In genomic region chr5:121863753-121864152, GRCh38 we compare ENCODE assay signal across 40 cellular contexts. TPM values are rescaled to one million over a fixed set of nuclear protein-coding genes. Genes with fewer than 3 reads are reported as not detected.
"Had no signal": no experiment of that assay in that cellular context is flagged by ENCODE, and none has a peak within 500 bp of the region (broad histone marks: within the 10 kb centered on the region; RNA-seq: fewer than 3 reads in every experiment).

No MANE protein-coding gene starts in this region.

- H3K27ac Mint-ChIP-seq: activated B cell treated with CpG ODN at 0.5 μM for 24 hours; activated CD4-positive, alpha-beta memory T cell treated with anti-CD3 and anti-CD28 coated beads for 36 hours; activated CD4-positive, alpha-beta T cell treated with anti-CD3 and anti-CD28 coated beads, Interleukin-2, amount 10 ng/mL, durations not matched to agents 24 days and 14 days; activated CD8-positive, alpha-beta T cell treated with anti-CD3 and anti-CD28 coated beads for 36 hours; activated naive CD4-positive, alpha-beta T cell treated with anti-CD3 and anti-CD28 coated beads, Interleukin-2, amount 10 ng/mL, durations not matched to agents 7 days and 5 days; activated naive CD4-positive, alpha-beta T cell treated with anti-CD3 and anti-CD28 coated beads, Interleukin-2, amount 50 U/mL, for 24 hours; activated naive CD8-positive, alpha-beta T cell; activated naive CD8-positive, alpha-beta T cell treated with anti-CD3 and anti-CD28 coated beads, Interleukin-2, amount 10 ng/mL, durations not matched to agents 7 days and 5 days; activated naive CD8-positive, alpha-beta T cell treated with anti-CD3 and anti-CD28 coated beads, Interleukin-2, amount 50 U/mL, for 24 hours; activated T-cell treated with anti-CD3 and anti-CD28 coated beads, Interleukin-2, amount 50 U/mL, for 72 hours; activated T-helper 1 cell treated with anti-CD3 and anti-CD28 coated beads, Interleukin-12 subunit alpha, Interleukin-12 subunit beta, Interleukin-2, Interleukin-4 antibody, amounts not matched to agents 30 ng/mL and 10 ng/mL and 1 ng/mL, durations not matched to agents 14 hours and 24 hours and 36 hours; activated T-helper 17 cell treated with anti-CD3 and anti-CD28 coated beads, Interleukin-2, amount 50 U/mL, for 72 hours; brain; T-helper 1 cell treated with Interleukin-12 subunit alpha and Interleukin-12 subunit beta and Interleukin-4 antibody, amounts not matched to agents 30 μg/mL and 1 μg/mL, for 36 hours; T-helper 2 cell treated with Interferon-gamma antibody and Interleukin-4, amounts not matched to agents 5 μg/mL and 100 μg/mL, for 36 hours had no signal

- FAIRE-seq: bronchial epithelial cell, TTC549 had no signal

- H3K4me3 ChIP-seq: ascending aorta, cardiac muscle cell had no signal

- H3K27me3 ChIP-seq: ascending aorta, cardiac muscle cell had no signal

- H3K9me3 ChIP-seq: ascending aorta had no signal

- H3K9me3 Mint-ChIP-seq: activated B cell treated with CpG ODN at 0.5 μM for 24 hours; activated CD4-positive, alpha-beta memory T cell treated with anti-CD3 and anti-CD28 coated beads for 36 hours; activated CD4-positive, alpha-beta T cell treated with anti-CD3 and anti-CD28 coated beads, Interleukin-2, amount 10 ng/mL, durations not matched to agents 24 days and 14 days; activated CD8-positive, alpha-beta T cell treated with anti-CD3 and anti-CD28 coated beads for 36 hours; activated naive CD4-positive, alpha-beta T cell treated with anti-CD3 and anti-CD28 coated beads, Interleukin-2, amount 10 ng/mL, durations not matched to agents 7 days and 5 days; activated naive CD4-positive, alpha-beta T cell treated with anti-CD3 and anti-CD28 coated beads, Interleukin-2, amount 50 U/mL, for 24 hours; activated naive CD8-positive, alpha-beta T cell treated with anti-CD3 and anti-CD28 coated beads, Interleukin-2, amount 10 ng/mL, durations not matched to agents 7 days and 5 days; activated naive CD8-positive, alpha-beta T cell treated with anti-CD3 and anti-CD28 coated beads, Interleukin-2, amount 50 U/mL, for 24 hours; activated T-cell treated with anti-CD3 and anti-CD28 coated beads, Interleukin-2, amount 50 U/mL, for 4 hours; activated T-cell treated with anti-CD3 and anti-CD28 coated beads, Interleukin-2, amount 50 U/mL, for 72 hours; activated T-helper 1 cell treated with anti-CD3 and anti-CD28 coated beads, Interleukin-12 subunit alpha, Interleukin-12 subunit beta, Interleukin-2, Interleukin-4 antibody, amounts not matched to agents 30 ng/mL and 10 ng/mL and 1 ng/mL, durations not matched to agents 14 hours and 24 hours and 36 hours; brain; T-helper 1 cell treated with Interleukin-12 subunit alpha and Interleukin-12 subunit beta and Interleukin-4 antibody, amounts not matched to agents 30 μg/mL and 1 μg/mL, for 36 hours; T-helper 2 cell treated with Interferon-gamma antibody and Interleukin-4, amounts not matched to agents 5 μg/mL and 100 μg/mL, for 36 hours had no signal

- H3K36me3 Mint-ChIP-seq: activated CD4-positive, alpha-beta memory T cell treated with anti-CD3 and anti-CD28 coated beads for 36 hours; activated naive CD4-positive, alpha-beta T cell treated with anti-CD3 and anti-CD28 coated beads, Interleukin-2, amount 10 ng/mL, durations not matched to agents 7 days and 5 days; activated naive CD4-positive, alpha-beta T cell treated with anti-CD3 and anti-CD28 coated beads, Interleukin-2, amount 50 U/mL, for 24 hours; activated naive CD8-positive, alpha-beta T cell; activated naive CD8-positive, alpha-beta T cell treated with anti-CD3 and anti-CD28 coated beads, Interleukin-2, amount 10 ng/mL, durations not matched to agents 7 days and 5 days; brain had no signal

- H3K36me3 ChIP-seq: ascending aorta, cardiac muscle cell had no signal

- H3K27ac ChIP-seq: ascending aorta, cardiac muscle cell, VCaP had no signal

- H3K4me3 Mint-ChIP-seq: activated B cell treated with CpG ODN at 0.5 μM for 24 hours; activated CD4-positive, alpha-beta memory T cell treated with anti-CD3 and anti-CD28 coated beads for 36 hours; activated CD4-positive, alpha-beta T cell treated with anti-CD3 and anti-CD28 coated beads, Interleukin-2, amount 10 ng/mL, durations not matched to agents 24 days and 14 days; activated CD8-positive, alpha-beta T cell treated with anti-CD3 and anti-CD28 coated beads for 36 hours; activated naive CD4-positive, alpha-beta T cell treated with anti-CD3 and anti-CD28 coated beads, Interleukin-2, amount 10 ng/mL, durations not matched to agents 7 days and 5 days; activated naive CD4-positive, alpha-beta T cell treated with anti-CD3 and anti-CD28 coated beads, Interleukin-2, amount 50 U/mL, for 24 hours; activated naive CD8-positive, alpha-beta T cell; activated naive CD8-positive, alpha-beta T cell treated with anti-CD3 and anti-CD28 coated beads, Interleukin-2, amount 10 ng/mL, durations not matched to agents 7 days and 5 days; activated naive CD8-positive, alpha-beta T cell treated with anti-CD3 and anti-CD28 coated beads, Interleukin-2, amount 50 U/mL, for 24 hours; activated T-cell treated with anti-CD3 and anti-CD28 coated beads, Interleukin-2, amount 50 U/mL, for 4 hours; activated T-cell treated with anti-CD3 and anti-CD28 coated beads, Interleukin-2, amount 50 U/mL, for 72 hours; activated T-helper 1 cell treated with anti-CD3 and anti-CD28 coated beads, Interleukin-12 subunit alpha, Interleukin-12 subunit beta, Interleukin-2, Interleukin-4 antibody, amounts not matched to agents 30 ng/mL and 10 ng/mL and 1 ng/mL, durations not matched to agents 14 hours and 24 hours and 36 hours; activated T-helper 17 cell treated with anti-CD3 and anti-CD28 coated beads, Interleukin-2, amount 50 U/mL, for 72 hours; brain; central memory CD8-positive, alpha-beta T cell; T-helper 1 cell treated with Interleukin-12 subunit alpha and Interleukin-12 subunit beta and Interleukin-4 antibody, amounts not matched to agents 30 μg/mL and 1 μg/mL, for 36 hours; T-helper 2 cell treated with Interferon-gamma antibody and Interleukin-4, amounts not matched to agents 5 μg/mL and 100 μg/mL, for 36 hours had no signal

- ATAC-seq: activated CD8-positive, alpha-beta T cell treated with anti-CD3 and anti-CD28 coated beads for 36 hours; activated naive CD8-positive, alpha-beta T cell treated with anti-CD3 and anti-CD28 coated beads, Interleukin-2, amount 50 U/mL, for 24 hours; activated T-cell treated with anti-CD3 and anti-CD28 coated beads, Interleukin-2, amount 50 U/mL, for 4 hours; activated T-cell treated with anti-CD3 and anti-CD28 coated beads, Interleukin-2, amount 50 U/mL, for 72 hours; activated T-helper 17 cell treated with anti-CD3 and anti-CD28 coated beads, Interleukin-2, amount 50 U/mL, for 72 hours had no signal

- H3K4me1 ChIP-seq: ascending aorta had no signal

- DNase-seq: activated B cell treated with CpG ODN at 0.5 μM for 24 hours; activated CD4-positive, alpha-beta memory T cell treated with anti-CD3 and anti-CD28 coated beads for 36 hours; activated CD4-positive, alpha-beta T cell treated with anti-CD3 and anti-CD28 coated beads for 4 hours; activated CD4-positive, alpha-beta T cell treated with anti-CD3 and anti-CD28 coated beads, Interleukin-2, amount 10 ng/mL, durations not matched to agents 24 days and 14 days; activated CD4-positive, alpha-beta T cell treated with anti-CD3 and anti-CD28 coated beads, Interleukin-2, amount 50 U/mL, for 1 hour; activated CD4-positive, alpha-beta T cell treated with anti-CD3 and anti-CD28 coated beads, Interleukin-2, amount 50 U/mL, for 4 hours; activated CD4-positive, CD25-positive, alpha-beta regulatory T cell treated with anti-CD3 and anti-CD28 coated beads, Interleukin-2, amount 50 U/mL, for 72 hours; activated CD8-positive, alpha-beta memory T cell treated with anti-CD3 and anti-CD28 coated beads, Interleukin-2, amount 50 U/mL, for 4 hours; activated CD8-positive, alpha-beta T cell treated with anti-CD3 and anti-CD28 coated beads for 36 hours; activated effector memory CD4-positive, alpha-beta T cell treated with anti-CD3 and anti-CD28 coated beads, Interleukin-2, amount 50 U/mL, for 16 hours; activated naive CD4-positive, alpha-beta T cell treated with anti-CD3 and anti-CD28 coated beads, Interleukin-2, amount 10 ng/mL, durations not matched to agents 7 days and 5 days; activated naive CD4-positive, alpha-beta T cell treated with Interleukin-2 at 50 U/mL for 16 hours; activated naive CD8-positive, alpha-beta T cell treated with anti-CD3 and anti-CD28 coated beads, Interleukin-2, amount 10 ng/mL, durations not matched to agents 7 days and 5 days; activated naive CD8-positive, alpha-beta T cell treated with anti-CD3 and anti-CD28 coated beads, Interleukin-2, amount 50 U/mL, for 24 hours; activated T-cell treated with anti-CD3 and anti-CD28 coated beads for 4 hours; activated T-cell treated with anti-CD3 and anti-CD28 coated beads, Interleukin-2, amount 50 U/mL, for 1 hour; activated T-cell treated with anti-CD3 and anti-CD28 coated beads, Interleukin-2, amount 50 U/mL, for 4 hours; activated T-cell treated with anti-CD3 and anti-CD28 coated beads, Interleukin-2, amount 50 U/mL, for 72 hours; amygdala; anterior cingulate cortex; caudate nucleus; cerebellar nuclear complex; T-helper 1 cell; T-helper 2 cell; T-helper 9 cell had no signal

- H3K4me1 Mint-ChIP-seq: activated B cell treated with CpG ODN at 0.5 μM for 24 hours; activated CD4-positive, alpha-beta T cell treated with anti-CD3 and anti-CD28 coated beads, Interleukin-2, amount 10 ng/mL, durations not matched to agents 24 days and 14 days; activated naive CD4-positive, alpha-beta T cell treated with anti-CD3 and anti-CD28 coated beads, Interleukin-2, amount 10 ng/mL, durations not matched to agents 7 days and 5 days; activated naive CD4-positive, alpha-beta T cell treated with anti-CD3 and anti-CD28 coated beads, Interleukin-2, amount 50 U/mL, for 24 hours; activated naive CD8-positive, alpha-beta T cell treated with anti-CD3 and anti-CD28 coated beads, Interleukin-2, amount 10 ng/mL, durations not matched to agents 7 days and 5 days; activated naive CD8-positive, alpha-beta T cell treated with anti-CD3 and anti-CD28 coated beads, Interleukin-2, amount 50 U/mL, for 24 hours; activated T-helper 17 cell treated with anti-CD3 and anti-CD28 coated beads, Interleukin-2, amount 50 U/mL, for 72 hours; brain; central memory CD8-positive, alpha-beta T cell had no signal

- H3K27me3 Mint-ChIP-seq: activated B cell treated with CpG ODN at 0.5 μM for 24 hours; activated CD4-positive, alpha-beta T cell treated with anti-CD3 and anti-CD28 coated beads, Interleukin-2, amount 10 ng/mL, durations not matched to agents 24 days and 14 days; activated naive CD4-positive, alpha-beta T cell treated with anti-CD3 and anti-CD28 coated beads, Interleukin-2, amount 10 ng/mL, durations not matched to agents 7 days and 5 days; activated naive CD8-positive, alpha-beta T cell treated with anti-CD3 and anti-CD28 coated beads, Interleukin-2, amount 10 ng/mL, durations not matched to agents 7 days and 5 days; brain; central memory CD8-positive, alpha-beta T cell had no signal

RNA-seq across cellular contexts. Expression of gene FTMT, which starts 12.1 kb away (rescaled TPM):
- total RNA-seq: activated B cell treated with CpG ODN at 0.5 μM for 24 hours; activated CD4-positive, alpha-beta memory T cell treated with anti-CD3 and anti-CD28 coated beads for 36 hours; activated CD4-positive, alpha-beta T cell treated with anti-CD3 and anti-CD28 coated beads, Interleukin-2, amount 10 ng/mL, durations not matched to agents 24 days and 14 days; activated CD8-positive, alpha-beta memory T cell treated with anti-CD3 and anti-CD28 coated beads for 36 hours; activated CD8-positive, alpha-beta T cell treated with anti-CD3 and anti-CD28 coated beads for 36 hours; activated naive CD8-positive, alpha-beta T cell treated with anti-CD3 and anti-CD28 coated beads, Interleukin-2, amount 10 ng/mL, durations not matched to agents 7 days and 5 days; activated T-cell treated with anti-CD3 and anti-CD28 coated beads, Interleukin-2, amount 50 U/mL, for 4 hours; activated T-cell treated with anti-CD3 and anti-CD28 coated beads, Interleukin-2, amount 50 U/mL, for 72 hours; activated T-helper 1 cell treated with anti-CD3 and anti-CD28 coated beads, Interleukin-12 subunit alpha, Interleukin-12 subunit beta, Interleukin-2, Interleukin-4 antibody, amounts not matched to agents 30 ng/mL and 10 ng/mL and 1 ng/mL, durations not matched to agents 14 hours and 24 hours and 36 hours; activated T-helper 17 cell treated with anti-CD3 and anti-CD28 coated beads, Interleukin-2, amount 50 U/mL, for 72 hours; ascending aorta; bronchial epithelial cell; cardiac muscle cell had no signal
- polyA plus RNA-seq: adipose tissue, cardiac muscle cell had no signal
